Comparison of ENCODE assay signal across 10 cellular contexts in genomic region chr2:190674966-190675650, GRCh38. TPM values are rescaled to one million over a fixed set of nuclear protein-coding genes. Genes with fewer than 3 reads are reported as not detected.
DNase-seq lines count a peak whose midpoint lies in the region; ATAC-seq and TF ChIP-seq lines count a peak whose summit lies in the region.
"Had no signal": no experiment of that assay in that cellular context is flagged by ENCODE, and none has a peak within 500 bp of the region (broad histone marks: within the 10 kb centered on the region; RNA-seq: fewer than 3 reads in every experiment).

No MANE protein-coding gene starts in this region.

- H3K4me3 Mint-ChIP-seq in activated CD4-positive, alpha-beta T cell treated with anti-CD3 and anti-CD28 coated beads, Interleukin-2, amount 10 ng/mL, durations not matched to agents 7 days and 5 days: no peak overlapping the region
- no peak overlapping the region for H3K4me3 Mint-ChIP-seq in nephron

- ATAC-seq in GM21737 (IDR thresholded peaks at IDR 0.05; ENCODE audit: unreplicated experiment) (peak; percentile 40), HG03432 (IDR thresholded peaks at IDR 0.05; ENCODE audit: unreplicated experiment) (peak; percentile 47)

- no peak for DNase-seq in activated CD4-positive, alpha-beta T cell treated with anti-CD3 and anti-CD28 coated beads, Interleukin-2, amount 10 ng/mL, durations not matched to agents 7 days and 5 days
- DNase-seq in activated CD4-positive, alpha-beta T cell treated with anti-CD3 and anti-CD28 coated beads for 4 hours: no peak
- DNase-seq in NCI-H1436 (lab: John Stamatoyannopoulos, UW) (no peak), SIG-M5 treated with dmso at 0.1 percent for 504 hours (lab: John Stamatoyannopoulos, UW; ENCODE audit: unreplicated experiment) (no peak), Peyer's patch (no peak)
- DNase-seq: midbrain, NCI-H1048 had no signal

- H3K9me3 Mint-ChIP-seq in activated CD4-positive, alpha-beta T cell treated with anti-CD3 and anti-CD28 coated beads, Interleukin-2, amount 10 ng/mL, durations not matched to agents 7 days and 5 days: no peaks in the 10 kb centered on the region
- no peaks in the 10 kb centered on the region for H3K9me3 Mint-ChIP-seq in nephron

- H3K27ac ChIP-seq in Peyer's patch: no peak overlapping the region

- CTCF ChIA-PET in activated CD4-positive, alpha-beta T cell treated with anti-CD3 and anti-CD28 coated beads, Interleukin-2, amount 10 ng/mL, durations not matched to agents 7 days and 5 days (lab: Charles Lee): interaction anchor here (1.7 kb wide), 1 partner anchor 12 kb away, joined by 5 read pairs; no protein-coding TSS in a partner anchor

- POLR2A ChIA-PET in activated CD4-positive, alpha-beta T cell treated with anti-CD3 and anti-CD28 coated beads, Interleukin-2, amount 10 ng/mL, durations not matched to agents 7 days and 5 days (lab: Charles Lee): no interaction called here

- no peaks in the 10 kb centered on the region for H3K27me3 ChIP-seq in Peyer's patch

- peaks cover 0 to 6% (median 2%) of the 10 kb centered on the region in 4 donors for H3K4me1 ChIP-seq in Peyer's patch

- no peaks in the 10 kb centered on the region for H3K9me3 ChIP-seq in Peyer's patch

- H3K27me3 Mint-ChIP-seq in activated CD4-positive, alpha-beta T cell treated with anti-CD3 and anti-CD28 coated beads, Interleukin-2, amount 10 ng/mL, durations not matched to agents 7 days and 5 days: no peaks in the 10 kb centered on the region
- H3K27me3 Mint-ChIP-seq in nephron (ENCODE audit: low read depth): no peaks in the 10 kb centered on the region

- peaks cover 51% of the 10 kb centered on the region for H3K4me1 Mint-ChIP-seq in activated CD4-positive, alpha-beta T cell treated with anti-CD3 and anti-CD28 coated beads, Interleukin-2, amount 10 ng/mL, durations not matched to agents 7 days and 5 days
- H3K4me1 Mint-ChIP-seq in nephron: peaks cover 35% of the 10 kb centered on the region

- H3K36me3 ChIP-seq in Peyer's patch: peaks cover 0 to 32% (median 0%) of the 10 kb centered on the region in 3 donors

- TF ChIP-seq CTCF in nephron (IDR thresholded peaks at IDR 0.05; ENCODE audit: unreplicated experiment in 3 of 3) (no peak), Peyer's patch (IDR thresholded peaks at IDR 0.05) (no peak)

- peaks cover 46% of the 10 kb centered on the region for H3K36me3 Mint-ChIP-seq in activated CD4-positive, alpha-beta T cell treated with anti-CD3 and anti-CD28 coated beads, Interleukin-2, amount 10 ng/mL, durations not matched to agents 7 days and 5 days (ENCODE audit: low read depth)
- H3K36me3 Mint-ChIP-seq in nephron (ENCODE audit: low read depth): peaks cover 58% of the 10 kb centered on the region

- no peak for TF ChIP-seq POLR2A in Peyer's patch (IDR thresholded peaks at IDR 0.05)

- H3K27ac Mint-ChIP-seq in activated CD4-positive, alpha-beta T cell treated with anti-CD3 and anti-CD28 coated beads, Interleukin-2, amount 10 ng/mL, durations not matched to agents 7 days and 5 days: peak overlapping the region; percentile 11
- H3K27ac Mint-ChIP-seq in nephron: peak overlapping the region; percentile 14 to 64 (median 25)

- H3K4me3 ChIP-seq in Peyer's patch: no peak overlapping the region

RNA-seq across cellular contexts. Expression of gene NAB1, which starts 26.2 kb away (rescaled TPM):
- 10 to 100 TPM; 21.9 to 28.9 TPM for total RNA-seq in activated CD4-positive, alpha-beta T cell treated with anti-CD3 and anti-CD28 coated beads, Interleukin-2, amount 10 ng/mL, durations not matched to agents 7 days and 5 days
- total RNA-seq in Peyer's patch: 10 to 100 TPM; 23.1 to 86.6 (median 31.3) TPM
